Comparison of ENCODE assay signal across 1 cellular context in the genomic region with DNA sequence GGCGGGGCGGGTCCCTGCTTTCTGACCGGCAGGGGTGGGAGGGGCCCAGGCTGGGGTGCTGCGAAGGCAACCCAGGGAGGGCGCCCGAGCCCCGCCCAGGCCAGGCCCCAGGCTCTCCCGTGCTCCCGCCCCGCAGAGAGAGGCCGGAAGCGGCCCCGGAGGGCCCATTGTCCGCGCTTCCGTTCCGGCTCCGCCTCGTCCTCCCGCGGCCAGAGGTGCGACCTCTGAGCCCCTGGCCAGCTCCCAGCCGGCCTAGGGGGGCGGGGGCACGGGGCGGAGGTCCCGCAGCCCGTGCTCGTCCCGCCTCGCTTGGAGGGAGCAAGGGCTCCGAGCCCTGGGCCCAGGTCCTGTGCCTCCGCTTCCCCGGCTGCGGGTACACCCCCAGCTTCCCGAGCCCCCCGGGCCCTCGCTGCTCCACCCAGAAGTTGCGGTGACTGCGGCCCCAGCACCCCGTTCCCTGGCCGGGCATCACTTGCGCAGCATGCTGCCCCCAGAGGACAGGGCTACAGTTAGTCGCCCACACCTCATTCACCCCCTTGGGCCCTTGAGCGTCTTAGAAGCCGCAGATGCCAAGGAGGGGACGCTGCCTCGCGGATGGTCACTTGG.
TF ChIP-seq lines count a peak whose summit lies in the region.

No MANE protein-coding gene starts in this region.

TF ChIP-seq in HepG2, 621 proteins besides CTCF, POLR2A, EP300 and RAD21 (continued from another document and continues in another):
- TF ChIP-seq TFDP2 (CRISPR knock-in tag; IDR thresholded peaks at IDR 0.05) (peak; percentile 89), ZSCAN12 (CRISPR knock-in tag; IDR thresholded peaks at IDR 0.05) (peak; percentile 37; the same call in 1 of the 2 replicates), ZNF501 (CRISPR knock-in tag; IDR thresholded peaks at IDR 0.05) (peak; percentile 68), SIN3B (IDR thresholded peaks at IDR 0.05; ENCODE audit: low read length) (no peak), PCBP2 (optimal IDR thresholded peaks at IDR 0.05; ENCODE audit: low read depth, low read length, poor library complexity, severe bottlenecking) (no peak), MIER3 (CRISPR knock-in tag; IDR thresholded peaks at IDR 0.05; ENCODE audit: borderline replicate concordance) (no peak), LCORL (IDR thresholded peaks at IDR 0.05) (no peak), LCORL (CRISPR knock-in tag; IDR thresholded peaks at IDR 0.05) (peak; percentile 90), TP53 (CRISPR knock-in tag; conservative IDR thresholded peaks at IDR 0.05) (no peak), POGZ (CRISPR knock-in tag; IDR thresholded peaks at IDR 0.05) (peak; percentile 51; the same call in 1 of the 2 replicates), ZNF879 (CRISPR knock-in tag; IDR thresholded peaks at IDR 0.05) (peak; percentile 62; the same call in 1 of the 2 replicates), YEATS4 (CRISPR knock-in tag; IDR thresholded peaks at IDR 0.05; ENCODE audit: borderline replicate concordance) (peak; percentile 85), ATRX (CRISPR knock-in tag; IDR thresholded peaks at IDR 0.05; ENCODE audit: borderline replicate concordance) (no peak), XBP1 (CRISPR knock-in tag; IDR thresholded peaks at IDR 0.05) (no peak), POLR2AphosphoS5 (IDR thresholded peaks at IDR 0.05; ENCODE audit: low read depth, low read length) (peak; percentile 59; the same call in 1 of the 2 replicates), ZNF720 (CRISPR knock-in tag; IDR thresholded peaks at IDR 0.05) (no peak), ZNF232 (CRISPR knock-in tag; IDR thresholded peaks at IDR 0.05; ENCODE audit: borderline replicate concordance) (peak; percentile 35; the same call in 1 of the 2 replicates), CEBPB (IDR thresholded peaks at IDR 0.05; ENCODE audit: borderline replicate concordance, low read depth, low read length) (no peak), ZSCAN30 (CRISPR knock-in tag; IDR thresholded peaks at IDR 0.05) (peak; percentile 62; the same call in 1 of the 2 replicates), BRD4 (CRISPR knock-in tag; IDR thresholded peaks at IDR 0.05) (peak; percentile 74; the same call in 1 of the 2 replicates), ATF2 (CRISPR knock-in tag; IDR thresholded peaks at IDR 0.05) (peak; percentile 45; the same call in 1 of the 2 replicates), RBAK (CRISPR knock-in tag; IDR thresholded peaks at IDR 0.05) (no peak), ZNF605 (CRISPR knock-in tag; IDR thresholded peaks at IDR 0.05) (peak; percentile 85), GATAD1 (CRISPR knock-in tag; IDR thresholded peaks at IDR 0.05) (peak; percentile 81), GTF2F1 (IDR thresholded peaks at IDR 0.05; ENCODE audit: low read length) (no peak), SRF (IDR thresholded peaks at IDR 0.05; ENCODE audit: low read depth, low read length) (0 out of 2 replicates have a peak, but pooled peaks have one; percentile 3), ETV6 (CRISPR knock-in tag; conservative IDR thresholded peaks at IDR 0.05) (no peak; the same call in 1 of the 2 replicates), ZBTB1 (CRISPR knock-in tag; IDR thresholded peaks at IDR 0.05; ENCODE audit: borderline replicate concordance) (no peak), REXO4 (CRISPR knock-in tag; IDR thresholded peaks at IDR 0.05; ENCODE audit: borderline replicate concordance) (no peak), ZNF737 (CRISPR knock-in tag; IDR thresholded peaks at IDR 0.05; ENCODE audit: borderline replicate concordance) (no peak), MAFF (IDR thresholded peaks at IDR 0.05; ENCODE audit: low read depth, low read length) (no peak), ZNF34 (CRISPR knock-in tag; IDR thresholded peaks at IDR 0.05; ENCODE audit: borderline replicate concordance) (no peak; the same call in 1 of the 2 replicates), PATZ1 (CRISPR knock-in tag; IDR thresholded peaks at IDR 0.05) (peak; percentile 94), ZNF546 (CRISPR knock-in tag; conservative IDR thresholded peaks at IDR 0.05) (peak; percentile 83; the same call in 1 of the 2 replicates), PRMT3 (CRISPR knock-in tag; IDR thresholded peaks at IDR 0.05; ENCODE audit: borderline replicate concordance, low read depth) (peak; percentile 71), RBM39 (IDR thresholded peaks at IDR 0.05; ENCODE audit: low read depth, low read length, poor library complexity, severe bottlenecking) (peak; percentile 92), MTF1 (CRISPR knock-in tag; IDR thresholded peaks at IDR 0.05) (no peak), ZIK1 (CRISPR knock-in tag; IDR thresholded peaks at IDR 0.05; ENCODE audit: borderline replicate concordance, low read depth) (peak; percentile 69), TFE3 (CRISPR knock-in tag; IDR thresholded peaks at IDR 0.05) (peak; percentile 58; the same call in 1 of the 2 replicates)
- TF ChIP-seq, protein P1, sequence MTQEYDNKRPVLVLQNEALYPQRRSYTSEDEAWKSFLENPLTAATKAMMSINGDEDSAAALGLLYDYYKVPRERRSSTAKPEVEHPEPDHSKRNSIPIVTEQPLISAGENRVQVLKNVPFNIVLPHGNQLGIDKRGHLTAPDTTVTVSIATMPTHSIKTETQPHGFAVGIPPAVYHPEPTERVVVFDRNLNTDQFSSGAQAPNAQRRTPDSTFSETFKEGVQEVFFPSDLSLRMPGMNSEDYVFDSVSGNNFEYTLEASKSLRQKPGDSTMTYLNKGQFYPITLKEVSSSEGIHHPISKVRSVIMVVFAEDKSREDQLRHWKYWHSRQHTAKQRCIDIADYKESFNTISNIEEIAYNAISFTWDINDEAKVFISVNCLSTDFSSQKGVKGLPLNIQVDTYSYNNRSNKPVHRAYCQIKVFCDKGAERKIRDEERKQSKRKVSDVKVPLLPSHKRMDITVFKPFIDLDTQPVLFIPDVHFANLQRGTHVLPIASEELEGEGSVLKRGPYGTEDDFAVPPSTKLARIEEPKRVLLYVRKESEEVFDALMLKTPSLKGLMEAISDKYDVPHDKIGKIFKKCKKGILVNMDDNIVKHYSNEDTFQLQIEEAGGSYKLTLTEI (CRISPR knock-in tag; conservative IDR thresholded peaks at IDR 0.05) = no peak
- TF ChIP-seq, protein P2, sequence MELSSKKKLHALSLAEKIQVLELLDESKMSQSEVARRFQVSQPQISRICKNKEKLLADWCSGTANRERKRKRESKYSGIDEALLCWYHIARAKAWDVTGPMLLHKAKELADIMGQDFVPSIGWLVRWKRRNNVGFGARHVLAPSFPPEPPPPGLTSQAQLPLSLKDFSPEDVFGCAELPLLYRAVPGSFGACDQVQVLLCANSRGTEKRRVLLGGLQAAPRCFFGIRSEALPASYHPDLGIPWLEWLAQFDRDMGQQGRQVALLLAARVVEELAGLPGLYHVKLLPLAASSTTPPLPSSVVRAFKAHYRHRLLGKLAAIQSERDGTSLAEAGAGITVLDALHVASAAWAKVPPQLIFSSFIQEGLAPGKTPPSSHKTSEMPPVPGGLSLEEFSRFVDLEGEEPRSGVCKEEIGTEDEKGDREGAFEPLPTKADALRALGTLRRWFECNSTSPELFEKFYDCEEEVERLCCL (CRISPR knock-in tag; IDR thresholded peaks at IDR 0.05; ENCODE audit: borderline replicate concordance) = peak; percentile 21; the same call in 1 of the 2 replicates
- TF ChIP-seq, protein P3, sequence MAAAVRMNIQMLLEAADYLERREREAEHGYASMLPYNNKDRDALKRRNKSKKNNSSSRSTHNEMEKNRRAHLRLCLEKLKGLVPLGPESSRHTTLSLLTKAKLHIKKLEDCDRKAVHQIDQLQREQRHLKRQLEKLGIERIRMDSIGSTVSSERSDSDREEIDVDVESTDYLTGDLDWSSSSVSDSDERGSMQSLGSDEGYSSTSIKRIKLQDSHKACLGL (CRISPR knock-in tag; IDR thresholded peaks at IDR 0.05) = no peak
- TF ChIP-seq, protein P4, sequence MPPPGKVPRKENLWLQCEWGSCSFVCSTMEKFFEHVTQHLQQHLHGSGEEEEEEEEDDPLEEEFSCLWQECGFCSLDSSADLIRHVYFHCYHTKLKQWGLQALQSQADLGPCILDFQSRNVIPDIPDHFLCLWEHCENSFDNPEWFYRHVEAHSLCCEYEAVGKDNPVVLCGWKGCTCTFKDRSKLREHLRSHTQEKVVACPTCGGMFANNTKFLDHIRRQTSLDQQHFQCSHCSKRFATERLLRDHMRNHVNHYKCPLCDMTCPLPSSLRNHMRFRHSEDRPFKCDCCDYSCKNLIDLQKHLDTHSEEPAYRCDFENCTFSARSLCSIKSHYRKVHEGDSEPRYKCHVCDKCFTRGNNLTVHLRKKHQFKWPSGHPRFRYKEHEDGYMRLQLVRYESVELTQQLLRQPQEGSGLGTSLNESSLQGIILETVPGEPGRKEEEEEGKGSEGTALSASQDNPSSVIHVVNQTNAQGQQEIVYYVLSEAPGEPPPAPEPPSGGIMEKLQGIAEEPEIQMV (CRISPR knock-in tag; IDR thresholded peaks at IDR 0.05; ENCODE audit: low read depth) = peak; percentile 25; the same call in 1 of the 2 replicates
- TF ChIP-seq, protein P5, sequence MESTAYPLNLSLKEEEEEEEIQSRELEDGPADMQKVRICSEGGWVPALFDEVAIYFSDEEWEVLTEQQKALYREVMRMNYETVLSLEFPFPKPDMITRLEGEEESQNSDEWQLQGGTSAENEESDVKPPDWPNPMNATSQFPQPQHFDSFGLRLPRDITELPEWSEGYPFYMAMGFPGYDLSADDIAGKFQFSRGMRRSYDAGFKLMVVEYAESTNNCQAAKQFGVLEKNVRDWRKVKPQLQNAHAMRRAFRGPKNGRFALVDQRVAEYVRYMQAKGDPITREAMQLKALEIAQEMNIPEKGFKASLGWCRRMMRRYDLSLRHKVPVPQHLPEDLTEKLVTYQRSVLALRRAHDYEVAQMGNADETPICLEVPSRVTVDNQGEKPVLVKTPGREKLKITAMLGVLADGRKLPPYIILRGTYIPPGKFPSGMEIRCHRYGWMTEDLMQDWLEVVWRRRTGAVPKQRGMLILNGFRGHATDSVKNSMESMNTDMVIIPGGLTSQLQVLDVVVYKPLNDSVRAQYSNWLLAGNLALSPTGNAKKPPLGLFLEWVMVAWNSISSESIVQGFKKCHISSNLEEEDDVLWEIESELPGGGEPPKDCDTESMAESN (CRISPR knock-in tag; conservative IDR thresholded peaks at IDR 0.05) = peak; percentile 81
- TF ChIP-seq, protein P6, sequence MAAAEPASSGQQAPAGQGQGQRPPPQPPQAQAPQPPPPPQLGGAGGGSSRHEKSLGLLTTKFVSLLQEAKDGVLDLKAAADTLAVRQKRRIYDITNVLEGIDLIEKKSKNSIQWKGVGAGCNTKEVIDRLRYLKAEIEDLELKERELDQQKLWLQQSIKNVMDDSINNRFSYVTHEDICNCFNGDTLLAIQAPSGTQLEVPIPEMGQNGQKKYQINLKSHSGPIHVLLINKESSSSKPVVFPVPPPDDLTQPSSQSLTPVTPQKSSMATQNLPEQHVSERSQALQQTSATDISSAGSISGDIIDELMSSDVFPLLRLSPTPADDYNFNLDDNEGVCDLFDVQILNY (CRISPR knock-in tag; conservative IDR thresholded peaks at IDR 0.05) = peak; percentile 39; the same call in 1 of the 2 replicates
